In the genomic region with DNA sequence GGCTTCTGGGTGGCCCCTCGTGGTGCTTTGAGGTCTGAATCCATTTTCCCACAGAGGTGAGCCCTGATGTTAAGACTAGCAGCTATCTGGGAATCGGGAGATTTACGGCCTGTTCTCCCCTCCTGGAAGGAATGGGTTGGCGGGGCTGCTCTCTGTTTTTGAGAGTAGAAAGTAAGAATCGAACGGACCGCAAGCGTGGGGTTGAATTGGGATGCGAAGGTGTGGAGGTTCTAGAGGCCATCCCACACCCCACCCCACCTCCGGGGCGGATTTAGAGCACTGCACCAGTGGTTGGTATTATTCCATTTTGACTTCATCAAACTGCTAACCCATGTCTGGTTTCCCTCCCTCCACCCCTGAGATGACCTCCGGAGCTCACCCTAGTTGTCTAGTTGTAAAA, we compare ENCODE assay signal across 21 cellular contexts. TPM values are rescaled to one million over a fixed set of nuclear protein-coding genes. Genes with fewer than 3 reads are reported as not detected.
DNase-seq lines count a peak whose midpoint lies in the region; ATAC-seq and TF ChIP-seq lines count a peak whose summit lies in the region.
"Had no signal": no experiment of that assay in that cellular context is flagged by ENCODE, and none has a peak within 500 bp of the region (broad histone marks: within the 10 kb centered on the region; RNA-seq: fewer than 3 reads in every experiment).

No MANE protein-coding gene starts in this region.

- H3K27ac ChIP-seq in heart right ventricle (no peak overlapping the region), SK-N-SH (ENCODE audit: low read depth in 2 of 2, low read length in 1 of 2) (no peak overlapping the region)
- H3K27ac ChIP-seq: upper lobe of right lung had no signal

- no peak for TF ChIP-seq RAD21 in SK-N-SH (IDR thresholded peaks at IDR 0.05; ENCODE audit: low read length)

- TF ChIP-seq EP300 in SK-N-SH (IDR thresholded peaks at IDR 0.05; ENCODE audit: borderline replicate concordance in 1 of 2, low read depth in 1 of 2, low read length in 1 of 2) = no peak

- peaks cover 69% of the 10 kb centered on the region for H3K79me2 ChIP-seq in SK-N-SH (ENCODE audit: insufficient read depth)

- H3K9me2 ChIP-seq in SK-N-SH = no peaks in the 10 kb centered on the region

- H3K9me3 ChIP-seq in heart right ventricle = no peaks in the 10 kb centered on the region
- H3K9me3 ChIP-seq in SK-N-SH = no peaks in the 10 kb centered on the region
- H3K9me3 ChIP-seq: upper lobe of right lung had no signal

- no peaks in the 10 kb centered on the region for H3K27me3 Mint-ChIP-seq in activated T-cell treated with anti-CD3 and anti-CD28 coated beads, Interleukin-2, amount 50 U/mL, for 4 hours (ENCODE audit: low read depth)
- H3K27me3 Mint-ChIP-seq in type B pancreatic cell = no peaks in the 10 kb centered on the region
- H3K27me3 Mint-ChIP-seq: B cell had no signal

- peaks cover 18% of the 10 kb centered on the region for H3K4me1 Mint-ChIP-seq in activated T-cell treated with anti-CD3 and anti-CD28 coated beads, Interleukin-2, amount 50 U/mL, for 4 hours (ENCODE audit: low read depth)
- H3K4me1 Mint-ChIP-seq in type B pancreatic cell (ENCODE audit: unreplicated experiment) = no peaks in the 10 kb centered on the region
- H3K4me1 Mint-ChIP-seq: B cell had no signal

- DNase-seq in cardiac septum (ENCODE audit: low spot score) (peak; percentile 38), heart right ventricle (no peak), left colon (peak; percentile 11 to 18), type B pancreatic cell (ENCODE audit: extremely low spot score, unreplicated experiment) (peak; percentile 39), NCI-H2227 (lab: John Stamatoyannopoulos, UW; ENCODE audit: unreplicated experiment) (no peak), SK-N-SH (no peak)
- no peak for DNase-seq in activated T-cell treated with anti-CD3 and anti-CD28 coated beads, Interleukin-2, amount 50 U/mL, for 4 hours
- DNase-seq: activated CD4-positive, alpha-beta T cell treated with anti-CD3 and anti-CD28 coated beads, Interleukin-2, amount 50 U/mL, for 1 hour; central memory CD4-positive, alpha-beta T cell; GOT3; islet precursor cell; KG1; midbrain; natural killer cell; NCI-H510A; PC-3; Right ventricle myocardium superior; upper lobe of right lung had no signal

- CTCF ChIA-PET in SK-N-SH (lab: Yijun Ruan, JAX) = interaction anchor here (1.6 kb wide), 1 partner anchor 12 kb away, joined by 4 read pairs; no protein-coding TSS in a partner anchor

- H3K4me1 ChIP-seq in heart right ventricle = peaks cover 9 to 50% (median 39%) of the 10 kb centered on the region in 9 donors
- peaks cover 0 to 26% of the 10 kb centered on the region in 2 experiments; a peak in 2 of 4 replicates for H3K4me1 ChIP-seq in SK-N-SH (ENCODE audit: control insufficient read depth in 1 of 2, insufficient read depth in 2 of 2, low read depth in 1 of 2, low read length in 1 of 2)

- H3K36me3 ChIP-seq in heart right ventricle (peaks cover 0 to 62% (median 8%) of the 10 kb centered on the region in 9 donors), SK-N-SH (replicated peaks in 1 of 2; ENCODE audit: control insufficient read depth in 1 of 2, insufficient read depth in 2 of 2, low read length in 1 of 2) (peaks cover 15 to 35% of the 10 kb centered on the region in 2 experiments)

- H3K27me3 ChIP-seq in heart right ventricle (no peaks in the 10 kb centered on the region), SK-N-SH (ENCODE audit: insufficient read depth) (no peaks in the 10 kb centered on the region)
- H3K27me3 ChIP-seq: dorsolateral prefrontal cortex, upper lobe of right lung had no signal

- no peaks in the 10 kb centered on the region for H3F3A ChIP-seq in SK-N-SH (replicated peaks; ENCODE audit: insufficient read depth)

- POLR2A ChIA-PET in SK-N-SH (lab: Yijun Ruan, JAX) = no interaction called here

- H2AFZ ChIP-seq in SK-N-SH (ENCODE audit: low read depth) = no peak overlapping the region

- H3K4me2 ChIP-seq in SK-N-SH = no peak overlapping the region

- H3K36me3 Mint-ChIP-seq in activated T-cell treated with anti-CD3 and anti-CD28 coated beads, Interleukin-2, amount 50 U/mL, for 4 hours (ENCODE audit: insufficient read depth) = peaks cover 28% of the 10 kb centered on the region
- H3K36me3 Mint-ChIP-seq in type B pancreatic cell = peaks cover 38% of the 10 kb centered on the region
- H3K36me3 Mint-ChIP-seq: natural killer cell had no signal

- H4K20me1 ChIP-seq in SK-N-SH (ENCODE audit: insufficient read depth) = peaks cover 50% of the 10 kb centered on the region

- ATAC-seq in heart right ventricle (no peak), left colon (no peak), GM18520 (IDR thresholded peaks at IDR 0.05; ENCODE audit: unreplicated experiment) (no peak)
- ATAC-seq in activated T-cell treated with anti-CD3 and anti-CD28 coated beads, Interleukin-2, amount 50 U/mL, for 4 hours = peak; percentile 9 to 28
- ATAC-seq: natural killer cell, PC-3, upper lobe of right lung had no signal

- intact Hi-C loops in cardiac septum (cut with DNase I) = loop anchor here (2.0 kb wide), 1 partner anchor 13 kb away; no protein-coding TSS in a partner anchor
- intact Hi-C loops in heart right ventricle (cut with DNase I) = loop anchor here in 2 of 10 donors (10.0 kb wide), 2 partner anchors 65 to 185 kb away; partner anchors contain the start of gene ENTPD6 (in 1 of the 2)
- intact Hi-C loops in left colon (cut with DNase I, micrococcal nuclease) = no loop called here

- H3K9me3 Mint-ChIP-seq in activated T-cell treated with anti-CD3 and anti-CD28 coated beads, Interleukin-2, amount 50 U/mL, for 4 hours = peaks cover 4% of the 10 kb centered on the region
- H3K9me3 Mint-ChIP-seq in type B pancreatic cell = no peaks in the 10 kb centered on the region
- H3K9me3 Mint-ChIP-seq: natural killer cell had no signal

- H3K9ac ChIP-seq in SK-N-SH = no peak overlapping the region

- H3K4me3 Mint-ChIP-seq in activated T-cell treated with anti-CD3 and anti-CD28 coated beads, Interleukin-2, amount 50 U/mL, for 4 hours = no peak overlapping the region
- H3K4me3 Mint-ChIP-seq in type B pancreatic cell = no peak overlapping the region
- H3K4me3 Mint-ChIP-seq: B cell, natural killer cell had no signal

- no peak overlapping the region for H3K27ac Mint-ChIP-seq in type B pancreatic cell
- H3K27ac Mint-ChIP-seq: B cell, natural killer cell had no signal

- WGBS in heart right ventricle, 2 donors = 91 to 93% methylated on average over 12 of the region's 12 CpGs
- WGBS in SK-N-SH (ENCODE audit: low lambda C conversion rate) = 92% methylated on average over 11 of the region's 12 CpGs

- H3K4me3 ChIP-seq in heart right ventricle (no peak overlapping the region), SK-N-SH (ENCODE audit: low read depth in 2 of 2, low read length in 1 of 2) (no peak overlapping the region)
- H3K4me3 ChIP-seq: dorsolateral prefrontal cortex, upper lobe of right lung had no signal

- TF ChIP-seq CTCF in heart right ventricle (IDR thresholded peaks at IDR 0.05) (no peak), type B pancreatic cell (conservative IDR thresholded peaks at IDR 0.05) (no peak), SK-N-SH (IDR thresholded peaks at IDR 0.05) (no peak)

TF ChIP-seq in SK-N-SH, 30 proteins besides CTCF, POLR2A, EP300 and RAD21 (continues in another document):
- TF ChIP-seq SMC3 (IDR thresholded peaks at IDR 0.05; ENCODE audit: low read depth, low read length) = no peak
- no peak for TF ChIP-seq IRF3 (IDR thresholded peaks at IDR 0.05; ENCODE audit: low read depth, low read length)
- no peak for TF ChIP-seq RFX5 (IDR thresholded peaks at IDR 0.05; ENCODE audit: low read length)
- TF ChIP-seq, protein P1, sequence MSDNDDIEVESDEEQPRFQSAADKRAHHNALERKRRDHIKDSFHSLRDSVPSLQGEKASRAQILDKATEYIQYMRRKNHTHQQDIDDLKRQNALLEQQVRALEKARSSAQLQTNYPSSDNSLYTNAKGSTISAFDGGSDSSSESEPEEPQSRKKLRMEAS (IDR thresholded peaks at IDR 0.05; ENCODE audit: low read depth) = no peak
- TF ChIP-seq RXRA (IDR thresholded peaks at IDR 0.05; ENCODE audit: borderline replicate concordance, low read depth) = no peak
- TF ChIP-seq ZBTB33 (IDR thresholded peaks at IDR 0.05; ENCODE audit: borderline replicate concordance, low read depth) = no peak

RNA-seq across cellular contexts. Expression of gene PYGB, which starts 11.5 kb away (rescaled TPM):
- total RNA-seq in cardiac septum (386 TPM), heart right ventricle (100 to 1,000 TPM; 203 to 462 (median 276) TPM), left colon (100 to 1,000 TPM; 275 to 329 TPM), type B pancreatic cell (ENCODE audit: low replicate concordance) (39.3 and 52.2 TPM in 2 replicates)
- polyA plus RNA-seq in heart right ventricle (100 to 1,000 TPM in 1 of 2 donors, 10 to 100 TPM in 1; 83.1 to 250 TPM), SK-N-SH (2012; rRNA removed) (32.2 and 35.8 TPM in 2 replicates)
- 10 to 100 TPM; 32.5 to 37.6 (median 34.6) TPM for total RNA-seq in activated T-cell treated with anti-CD3 and anti-CD28 coated beads, Interleukin-2, amount 50 U/mL, for 4 hours
- polyA plus RNA-seq in SK-N-SH (2012; cell fraction: cytosol; rRNA removed) = 16.8 and 25.0 TPM in 2 replicates
- polyA plus RNA-seq in SK-N-SH (2012; cell fraction: nucleus; rRNA removed) = 75.6 and 77.6 TPM in 2 replicates

Comparison
In these comparisons a context has a peak if more than half of its experiments do, and no peak if none do; other contexts are left out.
1. DNase-seq: peak in cardiac septum (single experiment), left colon (2 of 2) and type B pancreatic cell (single experiment); none in heart right ventricle (0 of 2), activated T-cell treated with anti-CD3 and anti-CD28 coated beads, Interleukin-2, amount 50 U/mL, for 4 hours (single experiment), NCI-H2227 (single experiment) and SK-N-SH (single experiment).
2. ATAC-seq: peak in activated T-cell treated with anti-CD3 and anti-CD28 coated beads, Interleukin-2, amount 50 U/mL, for 4 hours (2 of 2); none in heart right ventricle (0 of 8), left colon (single experiment) and GM18520 (single experiment).